Comparison of ENCODE assay signal across 8 cellular contexts in genomic region chr19:18415177-18415867, GRCh38. TPM values are rescaled to one million over a fixed set of nuclear protein-coding genes. Genes with fewer than 3 reads are reported as not detected.
DNase-seq lines count a peak whose midpoint lies in the region; ATAC-seq and TF ChIP-seq lines count a peak whose summit lies in the region.

No MANE protein-coding gene starts in this region.

- H3K4me3 ChIP-seq in H7 (ENCODE audit: insufficient read depth, low read depth, low read length) (no peak overlapping the region), SJSA1 (no peak overlapping the region), neural progenitor cell (no peak overlapping the region)

- H3K4me2 ChIP-seq in neural progenitor cell: no peak overlapping the region

- H3K9ac ChIP-seq in neural progenitor cell: no peak overlapping the region

- H3K27ac ChIP-seq in SJSA1 (peak overlapping the region; percentile 84), neural progenitor cell (no peak overlapping the region)

- H3K9me3 ChIP-seq in SJSA1 (replicated peaks) (peaks cover 9% of the 10 kb centered on the region; the same call in 1 of the 2 replicates), neural progenitor cell (ENCODE audit: low read depth) (no peaks in the 10 kb centered on the region)

- no peak for TF ChIP-seq CTCF in neural progenitor cell (IDR thresholded peaks at IDR 0.05)

- peaks cover 6% of the 10 kb centered on the region for H3K79me2 ChIP-seq in neural progenitor cell (ENCODE audit: low read depth)

- no peaks in the 10 kb centered on the region for H3K36me3 ChIP-seq in H7 (replicated peaks; ENCODE audit: control insufficient read depth, insufficient read depth, low read length)
- peaks cover 3% of the 10 kb centered on the region; the same call in 1 of the 2 replicates for H3K36me3 ChIP-seq in SJSA1
- no peaks in the 10 kb centered on the region for H3K36me3 ChIP-seq in neural progenitor cell

- peaks cover 67% of the 10 kb centered on the region for H3K4me1 ChIP-seq in SJSA1 (replicated peaks)
- H3K4me1 ChIP-seq in neural progenitor cell: peaks cover 7% of the 10 kb centered on the region

- H3K27ac Mint-ChIP-seq in neural progenitor cell: peak overlapping the region; percentile 23

- peaks cover 2% of the 10 kb centered on the region for H3K9me3 Mint-ChIP-seq in neural progenitor cell

- no peak overlapping the region for H2AFZ ChIP-seq in neural progenitor cell (replicated peaks)

- H3K27me3 Mint-ChIP-seq in neural progenitor cell (ENCODE audit: insufficient read depth, low read depth): peaks cover 34% of the 10 kb centered on the region

- H3F3A ChIP-seq in neural progenitor cell (ENCODE audit: low read depth): peaks cover 38% of the 10 kb centered on the region

- H3K4me1 Mint-ChIP-seq in neural progenitor cell: peaks cover 49% of the 10 kb centered on the region

- no peaks in the 10 kb centered on the region for H3K36me3 Mint-ChIP-seq in neural progenitor cell

- peak overlapping the region; percentile 83 for H3K4me3 Mint-ChIP-seq in neural progenitor cell

- peaks cover 3% of the 10 kb centered on the region for H4K20me1 ChIP-seq in neural progenitor cell (ENCODE audit: low read depth)

- H3K27me3 ChIP-seq in H7 (ENCODE audit: control insufficient read depth, insufficient read depth, low read length) (peaks cover 19% of the 10 kb centered on the region), SJSA1 (replicated peaks) (no peaks in the 10 kb centered on the region), neural progenitor cell (peaks cover 41% of the 10 kb centered on the region)

- ATAC-seq in esophagus mucosa: peak; percentile 1
- no peak for ATAC-seq in GM19023 (IDR thresholded peaks at IDR 0.05; ENCODE audit: unreplicated experiment)

- DNase-seq in H7 (peak; percentile 54), SJSA1 (ENCODE audit: low read depth in 1 of 2, low spot score in 2 of 2) (no peak), neural progenitor cell (ENCODE audit: low spot score) (no peak), NAMALWA (ENCODE audit: low spot score) (no peak), NCI-H345 (lab: John Stamatoyannopoulos, UW) (no peak), SK-N-DZ (ENCODE audit: low spot score) (no peak)

RNA-seq across cellular contexts. Expression of gene SSBP4, which starts 3.9 kb away (rescaled TPM):
- 91.1 and 134 TPM in 2 replicates for total RNA-seq in H7 (2014; rRNA removed; shearing (Covaris generic))
- total RNA-seq in SJSA1 (2014; rRNA removed; shearing (Covaris generic)): 18.9 and 43.4 TPM in 2 replicates
- total RNA-seq in esophagus mucosa (15.7 TPM), neural progenitor cell (ENCODE audit: low replicate concordance) (21.1 and 50.5 TPM in 2 replicates)
- 123 and 163 TPM in 2 replicates for polyA plus RNA-seq in SK-N-DZ (2014; cell fraction: cytosol; rRNA removed)
- 351 and 529 TPM in 2 replicates for polyA plus RNA-seq in SK-N-DZ (2014; cell fraction: nucleus; rRNA removed)

RNA-seq across cellular contexts. Expression of gene LRRC25, which starts 17.9 kb away (rescaled TPM):
- 0.76 TPM in 1 of 2 replicates, not detected in the other for total RNA-seq in H7 (2014; rRNA removed; shearing (Covaris generic))
- total RNA-seq in SJSA1 (2014; rRNA removed; shearing (Covaris generic)): not detected in 2 replicates
- total RNA-seq in esophagus mucosa (0.48 TPM), neural progenitor cell (ENCODE audit: low replicate concordance) (0.03 TPM in 1 of 2 replicates, not detected in the other)
- polyA plus RNA-seq in SK-N-DZ (2014; cell fraction: cytosol; rRNA removed): 0.10 TPM in 1 of 2 replicates, not detected in the other
- polyA plus RNA-seq in SK-N-DZ (2014; cell fraction: nucleus; rRNA removed): not detected in 2 replicates

RNA-seq across cellular contexts. Expression of gene ISYNA1, which starts 22.6 kb away (rescaled TPM):
- 183 and 212 TPM in 2 replicates for total RNA-seq in H7 (2014; rRNA removed; shearing (Covaris generic))
- 2.0 and 5.4 TPM in 2 replicates for total RNA-seq in SJSA1 (2014; rRNA removed; shearing (Covaris generic))
- total RNA-seq in esophagus mucosa (8.5 TPM), neural progenitor cell (ENCODE audit: low replicate concordance) (81.7 and 203 TPM in 2 replicates)
- polyA plus RNA-seq in SK-N-DZ (2014; cell fraction: cytosol; rRNA removed): 121 and 123 TPM in 2 replicates
- polyA plus RNA-seq in SK-N-DZ (2014; cell fraction: nucleus; rRNA removed): 702 and 880 TPM in 2 replicates

RNA-seq across cellular contexts. Expression of gene GDF15, which starts 29.4 kb away (rescaled TPM):
- 0.30 and 1.4 TPM in 2 replicates for total RNA-seq in H7 (2014; rRNA removed; shearing (Covaris generic))
- total RNA-seq in SJSA1 (2014; rRNA removed; shearing (Covaris generic)): 12.4 and 21.9 TPM in 2 replicates
- total RNA-seq in esophagus mucosa (3.9 TPM), neural progenitor cell (ENCODE audit: low replicate concordance) (0.19 and 2.5 TPM in 2 replicates)
- polyA plus RNA-seq in SK-N-DZ (2014; cell fraction: cytosol; rRNA removed): 0.28 TPM in 1 of 2 replicates, not detected in the other
- polyA plus RNA-seq in SK-N-DZ (2014; cell fraction: nucleus; rRNA removed): not detected in 2 replicates
